ENCODE assay signal across 28 cellular contexts in the genomic region with DNA sequence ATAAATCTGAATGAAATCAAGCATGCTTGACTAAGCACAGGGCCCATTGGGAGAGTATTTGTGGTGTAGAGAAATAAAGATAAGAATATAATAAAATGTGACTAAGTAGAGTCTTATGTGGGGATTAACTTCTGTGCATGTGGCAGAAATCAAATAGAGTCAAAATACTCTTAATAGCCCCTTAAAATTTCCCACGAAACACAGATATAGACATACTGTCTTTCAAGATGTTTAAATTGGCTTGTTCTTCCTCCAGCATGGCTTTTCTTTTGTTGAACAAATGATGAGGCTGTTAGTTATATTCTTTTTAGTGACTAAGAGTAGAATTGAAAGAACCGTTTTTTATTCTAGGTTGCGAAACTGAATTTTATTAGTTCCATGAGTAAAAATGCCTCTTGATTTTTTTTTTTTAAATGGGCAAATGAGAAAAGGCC.
DNase-seq lines count a peak whose midpoint lies in the region; ATAC-seq, FAIRE-seq and TF ChIP-seq lines count a peak whose summit lies in the region.
"Had no signal": no experiment of that assay in that cellular context is flagged by ENCODE, and none has a peak within 500 bp of the region (broad histone marks: within the 10 kb centered on the region; RNA-seq: fewer than 3 reads in every experiment).

No MANE protein-coding gene starts in this region.

- H3K27me3 ChIP-seq in left ventricle myocardium inferior (ENCODE audit: low read depth) (no peaks in the 10 kb centered on the region), right cardiac atrium (ENCODE audit: control insufficient read depth, insufficient read depth) (no peaks in the 10 kb centered on the region), astrocyte (ENCODE audit: insufficient read depth, low read length) (no peaks in the 10 kb centered on the region), uterus (no peaks in the 10 kb centered on the region)
- H3K27me3 ChIP-seq: foreskin keratinocyte, neutrophil, spleen had no signal

- peaks cover 8% of the 10 kb centered on the region for H3K36me3 Mint-ChIP-seq in astrocyte (ENCODE audit: low read depth, unreplicated experiment)
- peaks cover 8% of the 10 kb centered on the region for H3K36me3 Mint-ChIP-seq in HFFc6 (ENCODE audit: low read depth)
- peaks cover 5% of the 10 kb centered on the region for H3K36me3 Mint-ChIP-seq in activated CD8-positive, alpha-beta T cell treated with anti-CD3 and anti-CD28 coated beads for 36 hours (ENCODE audit: low read depth)

- H3K4me3 ChIP-seq in left ventricle myocardium inferior, result no peak overlapping the region
- H3K4me3 ChIP-seq in right cardiac atrium (ENCODE audit: low read length), result no peak overlapping the region
- H3K4me3 ChIP-seq in astrocyte (ENCODE audit: insufficient read depth, low read depth, low read length), result no peak overlapping the region
- no peak overlapping the region for H3K4me3 ChIP-seq in uterus
- H3K4me3 ChIP-seq: lung, psoas muscle, spleen had no signal

- no peaks in the 10 kb centered on the region for H3K27me3 Mint-ChIP-seq in astrocyte (ENCODE audit: low read depth, unreplicated experiment)
- H3K27me3 Mint-ChIP-seq in HFFc6 (ENCODE audit: insufficient read depth), result no peaks in the 10 kb centered on the region
- H3K27me3 Mint-ChIP-seq in activated CD8-positive, alpha-beta T cell treated with anti-CD3 and anti-CD28 coated beads for 36 hours, result no peaks in the 10 kb centered on the region
- H3K27me3 Mint-ChIP-seq: activated naive CD8-positive, alpha-beta T cell treated with anti-CD3 and anti-CD28 coated beads, Interleukin-2, amount 50 U/mL, for 24 hours had no signal

- H3K79me2 ChIP-seq in astrocyte (ENCODE audit: insufficient read depth, low read length), result no peaks in the 10 kb centered on the region

- FAIRE-seq in astrocyte (lab: Jason Lieb, UNC), result no peak
- FAIRE-seq: bronchial epithelial cell, H54, islet of Langerhans had no signal

- H3K36me3 ChIP-seq in left ventricle myocardium inferior (peaks cover 3% of the 10 kb centered on the region), astrocyte (ENCODE audit: insufficient read depth, low read length) (no peaks in the 10 kb centered on the region), uterus (no peaks in the 10 kb centered on the region)
- H3K36me3 ChIP-seq: neutrophil had no signal

- H3K27ac ChIP-seq in left ventricle myocardium inferior (replicated peaks) (peak overlapping the region; percentile 14), right cardiac atrium (ENCODE audit: low read length) (no peak overlapping the region), astrocyte (ENCODE audit: low read depth, low read length) (no peak overlapping the region), uterus (peak overlapping the region; percentile 44 to 80)
- H3K27ac ChIP-seq: foreskin keratinocyte, neutrophil, psoas muscle, spleen had no signal

- no peak overlapping the region for H3K4me2 ChIP-seq in astrocyte (ENCODE audit: low read length)
- H3K4me2 ChIP-seq: SK-N-SH had no signal

- H3K4me1 Mint-ChIP-seq in astrocyte (ENCODE audit: low read depth, unreplicated experiment) (no peaks in the 10 kb centered on the region), HFFc6 (ENCODE audit: low read depth) (peaks cover 16% of the 10 kb centered on the region)
- no peaks in the 10 kb centered on the region for H3K4me1 Mint-ChIP-seq in activated CD8-positive, alpha-beta T cell treated with anti-CD3 and anti-CD28 coated beads for 36 hours (ENCODE audit: low read depth)
- H3K4me1 Mint-ChIP-seq: activated naive CD8-positive, alpha-beta T cell treated with anti-CD3 and anti-CD28 coated beads, Interleukin-2, amount 50 U/mL, for 24 hours had no signal

- CTCF ChIA-PET in activated CD8-positive, alpha-beta T cell treated with anti-CD3 and anti-CD28 coated beads for 36 hours (lab: Charles Lee), result no interaction called here

- H3K4me3 Mint-ChIP-seq in astrocyte (ENCODE audit: unreplicated experiment), result no peak overlapping the region
- H3K4me3 Mint-ChIP-seq in HFFc6, result no peak overlapping the region
- H3K4me3 Mint-ChIP-seq in activated CD8-positive, alpha-beta T cell treated with anti-CD3 and anti-CD28 coated beads for 36 hours, result no peak overlapping the region
- H3K4me3 Mint-ChIP-seq: activated naive CD8-positive, alpha-beta T cell treated with anti-CD3 and anti-CD28 coated beads, Interleukin-2, amount 50 U/mL, for 24 hours had no signal

- WGBS in right cardiac atrium, result 78% methylated on average over 3 of the region's 3 CpGs

- TF ChIP-seq CTCF in left ventricle myocardium inferior (IDR thresholded peaks at IDR 0.05; ENCODE audit: borderline replicate concordance) (no peak), astrocyte (IDR thresholded peaks at IDR 0.05; ENCODE audit: insufficient read depth, low read depth, low read length) (no peak), uterus (IDR thresholded peaks at IDR 0.05) (no peak), HFFc6 (IDR thresholded peaks at IDR 0.05) (no peak)
- no peak for TF ChIP-seq CTCF in activated CD8-positive, alpha-beta T cell treated with anti-CD3 and anti-CD28 coated beads for 36 hours (IDR thresholded peaks at IDR 0.05)

- no peak for TF ChIP-seq POLR2A in uterus (IDR thresholded peaks at IDR 0.05)

- H4K20me1 ChIP-seq in astrocyte (ENCODE audit: insufficient read depth, low read length), result peaks cover 3% of the 10 kb centered on the region

- H3K9ac ChIP-seq in astrocyte (ENCODE audit: low read length), result no peak overlapping the region
- H3K9ac ChIP-seq: SK-N-SH had no signal

- H3K9me3 ChIP-seq in left ventricle myocardium inferior (replicated peaks) (no peaks in the 10 kb centered on the region), right cardiac atrium (ENCODE audit: control insufficient read depth, low read length) (no peaks in the 10 kb centered on the region), astrocyte (ENCODE audit: insufficient read depth, low read depth, low read length) (no peaks in the 10 kb centered on the region), uterus (no peaks in the 10 kb centered on the region)
- H3K9me3 ChIP-seq: Caco-2, neutrophil, psoas muscle, SK-N-SH had no signal

- H2AFZ ChIP-seq in astrocyte (ENCODE audit: low read depth, low read length), result no peak overlapping the region

- DNase-seq in left ventricle myocardium inferior (no peak), right cardiac atrium (no peak), astrocyte (ENCODE audit: low read depth) (peak; percentile 38), foreskin melanocyte (peak; percentile 60), uterus (no peak), HFFc6 (no peak), NCI-H69 (lab: John Stamatoyannopoulos, UW) (no peak)
- DNase-seq in activated CD8-positive, alpha-beta T cell treated with anti-CD3 and anti-CD28 coated beads for 36 hours, result no peak
- DNase-seq: 8988T; activated effector memory CD4-positive, alpha-beta T cell treated with anti-CD3 and anti-CD28 coated beads, Interleukin-2, amount 50 U/mL, for 16 hours; activated naive CD8-positive, alpha-beta T cell treated with anti-CD3 and anti-CD28 coated beads, Interleukin-2, amount 50 U/mL, for 24 hours; Caco-2; cortex of kidney; foreskin keratinocyte; hypothalamus; NCI-H1417; NCI-H2107; psoas muscle; SK-N-SH; spleen; stimulated activated CD4-positive, alpha-beta T cell treated with anti-CD3 and anti-CD28 coated beads, Interleukin-4, amount 100 ng/mL, for 24 hours; stimulated activated naive CD4-positive, alpha-beta T cell treated with Interleukin-2 at 50 U/mL for 16 hours; trophoblast cell had no signal

- POLR2A ChIA-PET in activated CD8-positive, alpha-beta T cell treated with anti-CD3 and anti-CD28 coated beads for 36 hours (lab: Charles Lee), result no interaction called here

- H3K4me1 ChIP-seq in left ventricle myocardium inferior (peaks cover 29% of the 10 kb centered on the region), right cardiac atrium (ENCODE audit: control insufficient read depth, insufficient read depth, low read length) (no peaks in the 10 kb centered on the region), astrocyte (ENCODE audit: insufficient read depth, low read length) (no peaks in the 10 kb centered on the region), uterus (peaks cover 0 to 10% of the 10 kb centered on the region in 2 donors)
- H3K4me1 ChIP-seq: Caco-2, foreskin keratinocyte, spleen had no signal

- H3K27ac Mint-ChIP-seq in astrocyte (ENCODE audit: unreplicated experiment) (no peak overlapping the region), HFFc6 (no peak overlapping the region)
- H3K27ac Mint-ChIP-seq in activated CD8-positive, alpha-beta T cell treated with anti-CD3 and anti-CD28 coated beads for 36 hours, result no peak overlapping the region
- H3K27ac Mint-ChIP-seq: activated naive CD8-positive, alpha-beta T cell treated with anti-CD3 and anti-CD28 coated beads, Interleukin-2, amount 50 U/mL, for 24 hours had no signal

- H3K9me3 Mint-ChIP-seq in astrocyte (ENCODE audit: unreplicated experiment) (no peaks in the 10 kb centered on the region), HFFc6 (no peaks in the 10 kb centered on the region)
- no peaks in the 10 kb centered on the region for H3K9me3 Mint-ChIP-seq in activated CD8-positive, alpha-beta T cell treated with anti-CD3 and anti-CD28 coated beads for 36 hours

- ATAC-seq in right cardiac atrium, result no peak
- ATAC-seq in activated CD8-positive, alpha-beta T cell treated with anti-CD3 and anti-CD28 coated beads for 36 hours, result no peak
- ATAC-seq: activated naive CD8-positive, alpha-beta T cell treated with anti-CD3 and anti-CD28 coated beads, Interleukin-2, amount 50 U/mL, for 24 hours; foreskin keratinocyte; psoas muscle had no signal

- intact Hi-C loops in left ventricle myocardium inferior (cut with micrococcal nuclease) (no loop called here), right cardiac atrium (cut with DNase I) (no loop called here), uterus (cut with DNase I; ENCODE audit: low total_unique reads) (no loop called here)
- intact Hi-C loops in activated CD8-positive, alpha-beta T cell treated with anti-CD3 and anti-CD28 coated beads for 36 hours (cut with micrococcal nuclease), result no loop called here

Comparison
In these comparisons a context has a peak if more than half of its experiments do, and no peak if none do; other contexts are left out.
1. H3K27ac ChIP-seq: peak in left ventricle myocardium inferior (single experiment) and uterus (2 of 2); none in right cardiac atrium (single experiment) and astrocyte (single experiment).
2. DNase-seq: peak in astrocyte (single experiment) and foreskin melanocyte (single experiment); none in left ventricle myocardium inferior (single experiment), right cardiac atrium (0 of 3), uterus (0 of 2), HFFc6 (single experiment), NCI-H69 (single experiment) and activated CD8-positive, alpha-beta T cell treated with anti-CD3 and anti-CD28 coated beads for 36 hours (single experiment).